In the genomic region with DNA sequence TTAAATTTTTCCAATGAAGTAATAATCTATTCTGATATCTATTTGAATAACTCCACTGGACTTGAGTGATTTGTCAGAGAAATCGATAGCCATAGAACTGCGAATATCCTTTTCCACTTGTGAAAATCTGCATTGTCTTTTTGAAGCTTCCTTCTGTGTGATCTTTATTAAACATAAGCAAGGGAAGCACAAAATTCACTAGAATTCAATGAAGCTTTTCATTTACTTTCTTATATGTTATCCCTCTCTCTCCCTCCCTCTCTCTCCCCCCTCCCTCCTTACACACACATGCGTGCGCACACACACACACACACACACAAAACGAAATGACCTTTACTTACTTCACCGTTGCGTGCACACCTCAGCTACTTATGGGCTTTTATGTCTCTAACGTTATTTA, we compare ENCODE assay signal across 8 cellular contexts.
"Had no signal": no experiment of that assay in that cellular context is flagged by ENCODE, and none has a peak within 500 bp of the region (broad histone marks: within the 10 kb centered on the region; RNA-seq: fewer than 3 reads in every experiment).

No MANE protein-coding gene starts in this region.

- H3K9me3 Mint-ChIP-seq: GM23338 had no signal

- H3K27ac Mint-ChIP-seq: GM23338 had no signal

- H3K4me3 Mint-ChIP-seq: GM23338 had no signal

- DNase-seq: H7, IMR-90, KBM-7 had no signal

- H3K9ac ChIP-seq: KMS-11 had no signal

- H3K9me3 ChIP-seq: HAP-1 had no signal

- H3K27ac ChIP-seq: HL-60, KMS-11 had no signal

- H2AFZ ChIP-seq: GM23338 had no signal

- H3K4me3 ChIP-seq: GM23338, HAP-1 had no signal

- H3K4me2 ChIP-seq: GM23338, KMS-11 had no signal

- ATAC-seq: GM23338, HCT116 had no signal

- H3K36me3 ChIP-seq: HAP-1 had no signal
